ENCODE assay signal across 8 cellular contexts in the genomic region with DNA sequence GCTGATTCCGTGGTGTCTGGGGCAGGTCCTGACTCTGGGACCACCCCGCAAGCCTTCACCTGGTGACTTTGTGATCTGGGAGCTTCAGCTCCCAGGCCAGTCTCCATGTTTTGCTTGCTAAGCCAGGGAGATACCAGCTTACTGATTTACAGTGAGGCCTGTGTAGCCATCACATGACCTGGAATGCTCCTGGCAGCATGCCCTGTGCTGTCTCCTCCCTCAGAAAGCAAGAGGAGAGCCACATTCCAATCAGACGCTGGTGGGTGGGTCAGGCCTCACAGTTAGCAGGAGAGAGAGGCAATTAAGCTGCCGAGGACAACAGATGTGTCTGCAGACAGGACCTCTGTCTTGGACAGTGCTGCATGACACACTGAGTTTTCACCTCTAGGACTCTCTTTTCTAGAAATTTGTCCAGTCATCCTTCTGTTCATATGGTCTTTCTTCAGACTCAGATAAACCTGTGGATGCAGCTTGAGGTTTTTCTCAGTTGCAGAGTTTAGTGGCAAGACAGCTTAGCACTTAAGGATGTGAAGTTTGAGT. TPM values are rescaled to one million over a fixed set of nuclear protein-coding genes. Genes with fewer than 3 reads are reported as not detected.
A peak's percentile ranks its signal among the peaks of the same experiment; 100 is the strongest.
DNase-seq lines count a peak whose midpoint lies in the region; ATAC-seq and TF ChIP-seq lines count a peak whose summit lies in the region.

No MANE protein-coding gene starts in this region.

- DNase-seq in AG09319 (ENCODE audit: extremely low read depth, low read depth): peak; percentile 86
- peak; percentile 48 for DNase-seq in NCI-H1048 (lab: John Stamatoyannopoulos, UW)
- peak; percentile 92 for DNase-seq in SW480 (ENCODE audit: low spot score)
- DNase-seq in foreskin melanocyte: peak; percentile 92
- peak; percentile 92 for DNase-seq in osteocyte (ENCODE audit: extremely low spot score, unreplicated experiment)
- no peak for DNase-seq in stimulated activated CD4-positive, alpha-beta T cell treated with anti-CD3 and anti-CD28 coated beads, Interleukin-4, amount 100 ng/mL, for 4 hours
- no peak for DNase-seq in activated T-cell treated with anti-CD3 and anti-CD28 coated beads, Interleukin-2, amount 50 U/mL, for 4 hours

- H3K4me3 Mint-ChIP-seq in osteocyte (ENCODE audit: unreplicated experiment): no peak overlapping the region
- no peak overlapping the region for H3K4me3 Mint-ChIP-seq in activated T-cell treated with anti-CD3 and anti-CD28 coated beads, Interleukin-2, amount 50 U/mL, for 4 hours

- no peaks in the 10 kb centered on the region for H3K27me3 Mint-ChIP-seq in osteocyte (ENCODE audit: unreplicated experiment)
- no peaks in the 10 kb centered on the region for H3K27me3 Mint-ChIP-seq in activated T-cell treated with anti-CD3 and anti-CD28 coated beads, Interleukin-2, amount 50 U/mL, for 4 hours (ENCODE audit: low read depth)

- no peaks in the 10 kb centered on the region for H3K36me3 Mint-ChIP-seq in osteocyte (ENCODE audit: unreplicated experiment)
- H3K36me3 Mint-ChIP-seq in activated T-cell treated with anti-CD3 and anti-CD28 coated beads, Interleukin-2, amount 50 U/mL, for 4 hours (ENCODE audit: insufficient read depth): no peaks in the 10 kb centered on the region

- no peak for TF ChIP-seq CTCF in AG09319 (IDR thresholded peaks at IDR 0.05; ENCODE audit: low read depth, low read length)
- no peak for TF ChIP-seq CTCF in osteocyte (IDR thresholded peaks at IDR 0.05)

- peaks cover 48% of the 10 kb centered on the region for H3K4me1 Mint-ChIP-seq in osteocyte (ENCODE audit: unreplicated experiment)
- H3K4me1 Mint-ChIP-seq in activated T-cell treated with anti-CD3 and anti-CD28 coated beads, Interleukin-2, amount 50 U/mL, for 4 hours (ENCODE audit: low read depth): peaks cover 2% of the 10 kb centered on the region

- H3K9me3 Mint-ChIP-seq in osteocyte (ENCODE audit: unreplicated experiment): no peaks in the 10 kb centered on the region
- no peaks in the 10 kb centered on the region for H3K9me3 Mint-ChIP-seq in activated T-cell treated with anti-CD3 and anti-CD28 coated beads, Interleukin-2, amount 50 U/mL, for 4 hours

- peak overlapping the region; percentile 93 for H3K27ac Mint-ChIP-seq in osteocyte (ENCODE audit: unreplicated experiment)

- ATAC-seq in activated T-cell treated with anti-CD3 and anti-CD28 coated beads, Interleukin-2, amount 50 U/mL, for 4 hours: no peak
- no peak for ATAC-seq in GM19395 (IDR thresholded peaks at IDR 0.05; ENCODE audit: unreplicated experiment)

RNA-seq across cellular contexts. Expression of a gene that starts 24.4 kb away (rescaled TPM):
- 25.2 and 25.6 TPM in 2 replicates for total RNA-seq in osteocyte
- 10 to 100 TPM; 45.8 to 52.1 (median 50.6) TPM for total RNA-seq in activated T-cell treated with anti-CD3 and anti-CD28 coated beads, Interleukin-2, amount 50 U/mL, for 4 hours

RNA-seq across cellular contexts. Expression of a gene that starts 37.0 kb away (rescaled TPM):
- total RNA-seq in osteocyte: 7.7 TPM in 2 replicates
- total RNA-seq in activated T-cell treated with anti-CD3 and anti-CD28 coated beads, Interleukin-2, amount 50 U/mL, for 4 hours: 10 to 100 TPM in 1 of 3 donors, 1 to 10 TPM in 2; 8.8 to 13.4 (median 8.8) TPM

RNA-seq across cellular contexts. Expression of a gene that starts 49.2 kb away (rescaled TPM):
- 2.2 and 2.3 TPM in 2 replicates for total RNA-seq in osteocyte
- total RNA-seq in activated T-cell treated with anti-CD3 and anti-CD28 coated beads, Interleukin-2, amount 50 U/mL, for 4 hours: under 1 TPM in 2 of 3 donors, not detected in 1; 0.08 to 0.21 TPM

RNA-seq across cellular contexts. Expression of a gene that starts 58.2 kb away (rescaled TPM):
- total RNA-seq in osteocyte: not detected in 2 replicates
- total RNA-seq in activated T-cell treated with anti-CD3 and anti-CD28 coated beads, Interleukin-2, amount 50 U/mL, for 4 hours: not detected

Comparison
In these comparisons a context has a peak if more than half of its experiments do, and no peak if none do; other contexts are left out.
1. DNase-seq: peak in AG09319 (single experiment), NCI-H1048 (single experiment), SW480 (single experiment), foreskin melanocyte (single experiment) and osteocyte (single experiment); none in stimulated activated CD4-positive, alpha-beta T cell treated with anti-CD3 and anti-CD28 coated beads, Interleukin-4, amount 100 ng/mL, for 4 hours (0 of 2) and activated T-cell treated with anti-CD3 and anti-CD28 coated beads, Interleukin-2, amount 50 U/mL, for 4 hours (single experiment).